Comparison of ENCODE assay signal across 1 cellular context in genomic region chr17:42561908-42562844, GRCh38.
TF ChIP-seq lines count a peak whose summit lies in the region.

COASY (plus strand) TSS chr17:42562148; CDS start chr17:42562623, 475 bp downstream.

TF ChIP-seq in GM12878, 131 proteins besides CTCF, POLR2A, EP300 and RAD21 (continued from another document):
- TF ChIP-seq STAT3 (IDR thresholded peaks at IDR 0.05; ENCODE audit: low read depth, low read length) (no peak), ZNF207 (IDR thresholded peaks at IDR 0.05; ENCODE audit: borderline replicate concordance) (peak; percentile 52; the same call in 1 of the 2 replicates), GABPA (IDR thresholded peaks at IDR 0.05; ENCODE audit: low read depth) (peak; percentile 92), TAF1 (IDR thresholded peaks at IDR 0.05; ENCODE audit: borderline replicate concordance, low read depth, low read length) (peak; percentile 89), ZNF217 (IDR thresholded peaks at IDR 0.05) (peak; percentile 59; the same call in 1 of the 2 replicates), SUZ12 (IDR thresholded peaks at IDR 0.05; ENCODE audit: unreplicated experiment) (no peak)
